Comparison of ENCODE assay signal across 19 cellular contexts in the genomic region with DNA sequence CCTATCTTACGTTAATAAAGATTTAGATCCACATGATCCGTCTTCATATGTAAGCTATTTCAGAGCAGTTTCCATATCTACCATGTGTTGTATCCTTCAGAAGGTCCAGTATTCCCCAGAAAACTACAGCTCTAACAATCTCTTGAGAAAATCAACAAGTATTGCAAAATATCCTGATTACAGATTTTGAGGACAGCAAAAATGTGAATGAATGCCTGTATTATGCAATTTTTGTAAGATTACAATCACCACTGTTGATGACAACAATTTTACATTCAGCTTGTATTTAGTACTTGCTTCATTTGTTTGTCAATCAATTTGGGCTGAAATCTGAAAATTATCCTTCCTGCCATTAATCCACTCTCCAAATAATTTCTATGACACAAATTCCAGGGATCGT. TPM values are rescaled to one million over a fixed set of nuclear protein-coding genes. Genes with fewer than 3 reads are reported as not detected.
A peak's percentile ranks its signal among the peaks of the same experiment; 100 is the strongest.
DNase-seq lines count a peak whose midpoint lies in the region; ATAC-seq and TF ChIP-seq lines count a peak whose summit lies in the region.
"Had no signal": no experiment of that assay in that cellular context is flagged by ENCODE, and none has a peak within 500 bp of the region (broad histone marks: within the 10 kb centered on the region; RNA-seq: fewer than 3 reads in every experiment).

No MANE protein-coding gene starts in this region.

- ATAC-seq in CD8-positive, alpha-beta T cell, result no peak
- ATAC-seq in T-cell (replicated peaks in 1 of 4), result no peak
- ATAC-seq in naive thymus-derived CD4-positive, alpha-beta T cell, result no peak
- no peak for ATAC-seq in body of pancreas
- ATAC-seq: GM12878 had no signal

- no peak for TF ChIP-seq CTCF in CD8-positive, alpha-beta T cell (IDR thresholded peaks at IDR 0.05)
- no peak for TF ChIP-seq CTCF in body of pancreas (IDR thresholded peaks at IDR 0.05)

- CTCF ChIA-PET in CD8-positive, alpha-beta T cell (lab: Charles Lee), result interaction anchor here (7.1 kb wide), 1 partner anchor 27 kb away, joined by 54 read pairs; no protein-coding TSS in a partner anchor
- CTCF ChIA-PET in T-cell (lab: Charles Lee), result interaction anchor here in 1 of 2 donors (0.8 kb wide), 1 partner anchor 9 kb away, joined by 3 read pairs; no protein-coding TSS in a partner anchor
- CTCF ChIA-PET in naive thymus-derived CD4-positive, alpha-beta T cell (lab: Charles Lee), result interaction anchor here (1.2 to 1.5 kb wide), 2 partner anchors 9 to 23 kb away, joined by 4 to 5 read pairs; no protein-coding TSS in a partner anchor

- H3K27me3 Mint-ChIP-seq in CD8-positive, alpha-beta T cell (ENCODE audit: low read depth), result no peaks in the 10 kb centered on the region
- peaks cover 0 to 9% of the 10 kb centered on the region in 2 donors for H3K27me3 Mint-ChIP-seq in T-cell
- peaks cover 0 to 18% (median 0%) of the 10 kb centered on the region in 5 donors for H3K27me3 Mint-ChIP-seq in naive thymus-derived CD4-positive, alpha-beta T cell

- 40 to 41% methylated on average over 3 of the region's 3 CpGs for WGBS in body of pancreas, 2 donors

- H3K9me3 Mint-ChIP-seq in CD8-positive, alpha-beta T cell, result no peaks in the 10 kb centered on the region
- H3K9me3 Mint-ChIP-seq in T-cell, result no peaks in the 10 kb centered on the region
- H3K9me3 Mint-ChIP-seq in naive thymus-derived CD4-positive, alpha-beta T cell, result peaks cover 0 to 3% (median 0%) of the 10 kb centered on the region in 11 donors

- intact Hi-C loops in CD8-positive, alpha-beta T cell (cut with DNase I, micrococcal nuclease), result no loop called here
- intact Hi-C loops in naive thymus-derived CD4-positive, alpha-beta T cell (cut with micrococcal nuclease), result no loop called here
- intact Hi-C loops in body of pancreas (cut with DNase I), result no loop called here

- POLR2A ChIA-PET in CD8-positive, alpha-beta T cell (lab: Charles Lee), result interaction anchor here (1.0 to 1.2 kb wide), 2 partner anchors 13 to 515 kb away, joined by 3 read pairs; no protein-coding TSS in a partner anchor
- POLR2A ChIA-PET in T-cell (lab: Charles Lee), result no interaction called here
- POLR2A ChIA-PET in naive thymus-derived CD4-positive, alpha-beta T cell (lab: Charles Lee), result interaction anchor here (0.6 to 1.9 kb wide), 3 partner anchors 18 to 124 kb away, joined by 3 to 4 read pairs (median 4); no protein-coding TSS in a partner anchor

- H3K4me1 ChIP-seq in CD8-positive, alpha-beta T cell (ENCODE audit: insufficient read depth, low read length), result peaks cover 57% of the 10 kb centered on the region
- H3K4me1 ChIP-seq in naive thymus-derived CD4-positive, alpha-beta T cell (ENCODE audit: control insufficient read depth in 2 of 2, insufficient read depth in 2 of 2, low read length in 2 of 2), result peaks cover 26 to 55% of the 10 kb centered on the region in 2 donors
- no peaks in the 10 kb centered on the region for H3K4me1 ChIP-seq in body of pancreas
- H3K4me1 ChIP-seq: BE2C had no signal

- no peak overlapping the region for H3K4me3 ChIP-seq in CD8-positive, alpha-beta T cell (ENCODE audit: low read depth, low read length)
- H3K4me3 ChIP-seq in naive thymus-derived CD4-positive, alpha-beta T cell (ENCODE audit: low read length), result no peak overlapping the region
- no peak overlapping the region for H3K4me3 ChIP-seq in body of pancreas
- H3K4me3 ChIP-seq: GM12878 had no signal

- no peaks in the 10 kb centered on the region for H3K27me3 ChIP-seq in CD8-positive, alpha-beta T cell (ENCODE audit: insufficient read depth, low read length)
- H3K27me3 ChIP-seq in naive thymus-derived CD4-positive, alpha-beta T cell (ENCODE audit: control insufficient read depth in 2 of 2, insufficient read depth in 2 of 2, low read length in 2 of 2), result no peaks in the 10 kb centered on the region
- H3K27me3 ChIP-seq in body of pancreas, result no peaks in the 10 kb centered on the region

- H3K27ac ChIP-seq in CD8-positive, alpha-beta T cell (ENCODE audit: low read depth, low read length), result no peak overlapping the region
- no peak overlapping the region for H3K27ac ChIP-seq in naive thymus-derived CD4-positive, alpha-beta T cell (ENCODE audit: low read depth, low read length)
- H3K27ac ChIP-seq in body of pancreas, result no peak overlapping the region

- peak overlapping the region; percentile 88 for H3K27ac Mint-ChIP-seq in CD8-positive, alpha-beta T cell
- peak overlapping the region; percentile 34 to 81 for H3K27ac Mint-ChIP-seq in T-cell
- peak overlapping the region in 7 of 9 donors; percentile 68 to 98 (median 89) for H3K27ac Mint-ChIP-seq in naive thymus-derived CD4-positive, alpha-beta T cell

- TF ChIP-seq POLR2A in body of pancreas (IDR thresholded peaks at IDR 0.05), result no peak

- H3K36me3 ChIP-seq in CD8-positive, alpha-beta T cell (ENCODE audit: insufficient read depth, low read length), result no peaks in the 10 kb centered on the region
- no peaks in the 10 kb centered on the region for H3K36me3 ChIP-seq in naive thymus-derived CD4-positive, alpha-beta T cell (ENCODE audit: control insufficient read depth in 2 of 3, insufficient read depth in 3 of 3, low read length in 3 of 3)
- H3K36me3 ChIP-seq in body of pancreas (replicated peaks in 1 of 2; ENCODE audit: insufficient read depth in 1 of 2, low read depth in 2 of 2), result no peaks in the 10 kb centered on the region
- H3K36me3 ChIP-seq: BE2C had no signal

- H3K36me3 Mint-ChIP-seq in CD8-positive, alpha-beta T cell, result no peaks in the 10 kb centered on the region
- H3K36me3 Mint-ChIP-seq in T-cell, result peaks cover 4% of the 10 kb centered on the region
- peaks cover 0 to 6% (median 4%) of the 10 kb centered on the region in 5 donors for H3K36me3 Mint-ChIP-seq in naive thymus-derived CD4-positive, alpha-beta T cell
- H3K36me3 Mint-ChIP-seq: CD4-positive, CD25-positive, alpha-beta regulatory T cell had no signal

- H3K4me3 Mint-ChIP-seq in CD8-positive, alpha-beta T cell, result no peak overlapping the region
- peak overlapping the region in 1 of 3 donors; percentile 24 for H3K4me3 Mint-ChIP-seq in T-cell
- peak overlapping the region in 5 of 10 donors; percentile 15 to 77 (median 32) for H3K4me3 Mint-ChIP-seq in naive thymus-derived CD4-positive, alpha-beta T cell
- H3K4me3 Mint-ChIP-seq: CD4-positive, CD25-positive, alpha-beta regulatory T cell; H9 had no signal

- H3K4me1 Mint-ChIP-seq in CD8-positive, alpha-beta T cell (ENCODE audit: low read depth), result peaks cover 62% of the 10 kb centered on the region
- H3K4me1 Mint-ChIP-seq in T-cell, result peaks cover 49 to 58% (median 51%) of the 10 kb centered on the region in 3 donors
- peaks cover 19 to 62% (median 54%) of the 10 kb centered on the region in 7 donors for H3K4me1 Mint-ChIP-seq in naive thymus-derived CD4-positive, alpha-beta T cell

- no peaks in the 10 kb centered on the region for H3K9me3 ChIP-seq in CD8-positive, alpha-beta T cell (ENCODE audit: low read length)
- no peaks in the 10 kb centered on the region for H3K9me3 ChIP-seq in naive thymus-derived CD4-positive, alpha-beta T cell (ENCODE audit: control insufficient read depth in 2 of 3, low read length in 3 of 3)
- no peaks in the 10 kb centered on the region for H3K9me3 ChIP-seq in body of pancreas
- H3K9me3 ChIP-seq: BE2C had no signal

- DNase-seq in CD8-positive, alpha-beta T cell, result no peak
- DNase-seq in T-cell (no peak), NCI-H2196 treated with DMSO at 0.1 percent for 48 hours (lab: John Stamatoyannopoulos, UW; ENCODE audit: unreplicated experiment) (no peak), body of pancreas (no peak), NCI-H446 (lab: John Stamatoyannopoulos, UW) (no peak)
- no peak for DNase-seq in naive thymus-derived CD4-positive, alpha-beta T cell
- DNase-seq: ACHN; BE2C; C1 segment of cervical spinal cord; CD4-positive, CD25-positive, alpha-beta regulatory T cell; DMS153; DMS79 treated with DMSO at 0.1 percent for 48 hours; EL; H9 had no signal

RNA-seq across cellular contexts. Expression of a gene that starts 43.0 kb away (rescaled TPM):
- total RNA-seq in CD8-positive, alpha-beta T cell, result 10 to 100 TPM; 11.1 to 13.3 TPM
- total RNA-seq in T-cell, result 10 to 100 TPM in 1 of 5 donors, 1 to 10 TPM in 4; 5.0 to 11.6 (median 8.6) TPM
- 1 to 10 TPM in 4 of 5 experiments, under 1 TPM in 1; 0.53 to 6.0 (median 3.3) TPM for total RNA-seq in naive thymus-derived CD4-positive, alpha-beta T cell
- under 1 TPM; 0.64 to 0.68 TPM for polyA plus RNA-seq in naive thymus-derived CD4-positive, alpha-beta T cell
- 1 to 10 TPM; 6.3 to 7.5 TPM for total RNA-seq in body of pancreas
- total RNA-seq: GM12878, HT-29 had no signal

RNA-seq across cellular contexts. Expression of a gene that starts 47.4 kb away (rescaled TPM):
- not detected for total RNA-seq in CD8-positive, alpha-beta T cell
- not detected for total RNA-seq in T-cell
- not detected for total RNA-seq in naive thymus-derived CD4-positive, alpha-beta T cell
- not detected for polyA plus RNA-seq in naive thymus-derived CD4-positive, alpha-beta T cell
- total RNA-seq in body of pancreas, result not detected
- total RNA-seq: A172; CD4-positive, CD25-positive, alpha-beta regulatory T cell; G401; GM12878; H1; H9; HT-29 had no signal
- polyA plus RNA-seq: CD4-positive, CD25-positive, alpha-beta regulatory T cell; GM12878; H1 had no signal

Comparison
In these comparisons a context has a peak if more than half of its experiments do, and no peak if none do; other contexts are left out.
1. POLR2A ChIA-PET loops: an anchor here in CD8-positive, alpha-beta T cell (1.0 to 1.2 kb wide) and naive thymus-derived CD4-positive, alpha-beta T cell (0.6 to 1.9 kb wide); none called in T-cell.